ENCODE assay signal across 24 cellular contexts in genomic region chr10:48788551-48788950, GRCh38.
"Had no signal": no experiment of that assay in that cellular context is flagged by ENCODE, and none has a peak within 500 bp of the region (broad histone marks: within the 10 kb centered on the region; RNA-seq: fewer than 3 reads in every experiment).

No MANE protein-coding gene starts in this region.

- H3K27me3 ChIP-seq: spleen, suprapubic skin, transverse colon, vagina had no signal

- H3K27ac ChIP-seq: prostate gland, skin epidermis, suprapubic skin, transverse colon, vagina had no signal

- H3K4me3 ChIP-seq: lung, mucosa of descending colon, prostate gland, skin epidermis, spleen, suprapubic skin, transverse colon, vagina had no signal

- H3K9me3 Mint-ChIP-seq: effector memory CD8-positive, alpha-beta T cell; naive B cell; natural killer cell treated with Interleukin-12 subunit alpha and Interleukin-12 subunit beta and Interleukin-15 and Interleukin-18, amount 100 ng/mL, for 72 hours; stimulated activated naive CD8-positive, alpha-beta T cell treated with anti-CD3 and anti-CD28 coated beads, Interleukin-15, amount 100 ng/mL, for 72 hours had no signal

- FAIRE-seq: endometrium, frontal cortex, keratinocyte had no signal

- H3K27me3 Mint-ChIP-seq: naive B cell had no signal

- H3K4me1 Mint-ChIP-seq: mesothelial cell of epicardium; neural crest cell; stimulated activated naive CD8-positive, alpha-beta T cell treated with anti-CD3 and anti-CD28 coated beads, Interleukin-15, amount 100 ng/mL, for 72 hours had no signal

- H3K27ac Mint-ChIP-seq: effector memory CD8-positive, alpha-beta T cell; mesothelial cell of epicardium; natural killer cell treated with Interleukin-12 subunit alpha and Interleukin-12 subunit beta and Interleukin-15 and Interleukin-18, amount 100 ng/mL, for 72 hours had no signal

- H3K4me3 Mint-ChIP-seq: effector memory CD8-positive, alpha-beta T cell; mesothelial cell of epicardium; naive B cell; natural killer cell treated with Interleukin-12 subunit alpha and Interleukin-12 subunit beta and Interleukin-15 and Interleukin-18, amount 100 ng/mL, for 72 hours; neural crest cell; stimulated activated naive CD8-positive, alpha-beta T cell treated with anti-CD3 and anti-CD28 coated beads, Interleukin-15, amount 100 ng/mL, for 72 hours had no signal

- ATAC-seq: effector memory CD8-positive, alpha-beta T cell; mucosa of descending colon; natural killer cell treated with Interleukin-12 subunit alpha and Interleukin-12 subunit beta and Interleukin-15 and Interleukin-18, amount 100 ng/mL, for 72 hours; right cardiac atrium; stimulated activated naive CD8-positive, alpha-beta T cell treated with anti-CD3 and anti-CD28 coated beads, Interleukin-15, amount 100 ng/mL, for 72 hours had no signal

- H3K9me3 ChIP-seq: mucosa of descending colon, prostate gland, spleen, suprapubic skin, transverse colon, vagina had no signal

- H3K4me1 ChIP-seq: prostate gland, suprapubic skin had no signal

- DNase-seq: cortex of kidney; effector memory CD8-positive, alpha-beta T cell; hypothalamus; mesenchymal stem cell; mucosa of descending colon; naive B cell; nucleus accumbens; right cardiac atrium; spleen; stimulated activated CD8-positive, alpha-beta memory T cell treated with anti-CD3 and anti-CD28 coated beads, Interleukin-4, amount 100 ng/mL, for 48 hours; stimulated activated naive CD4-positive, alpha-beta T cell; stimulated activated naive CD8-positive, alpha-beta T cell treated with anti-CD3 and anti-CD28 coated beads, Interleukin-15, amount 100 ng/mL, for 72 hours; transverse colon had no signal

- H3K36me3 Mint-ChIP-seq: mesothelial cell of epicardium; natural killer cell treated with Interleukin-12 subunit alpha and Interleukin-12 subunit beta and Interleukin-15 and Interleukin-18, amount 100 ng/mL, for 72 hours had no signal

- H3K36me3 ChIP-seq: prostate gland, suprapubic skin, transverse colon, vagina had no signal
